21 cellular contexts compared by ENCODE assay signal in genomic region chr12:5267603-5268423, GRCh38.
"Had no signal": no experiment of that assay in that cellular context is flagged by ENCODE, and none has a peak within 500 bp of the region (broad histone marks: within the 10 kb centered on the region; RNA-seq: fewer than 3 reads in every experiment).

No MANE protein-coding gene starts in this region.

- FAIRE-seq: colon, small intestine had no signal

- H3K27me3 ChIP-seq: brain microvascular endothelial cell, gastroesophageal sphincter, heart left ventricle, stomach had no signal

- H3K4me3 ChIP-seq: dorsolateral prefrontal cortex, gastroesophageal sphincter, heart left ventricle, mucosa of descending colon, prostate gland, stomach had no signal

- DNase-seq: activated CD4-positive, alpha-beta T cell treated with anti-CD3 and anti-CD28 coated beads, Interleukin-2, amount 10 ng/mL, durations not matched to agents 24 days and 14 days; activated CD8-positive, alpha-beta T cell treated with anti-CD3 and anti-CD28 coated beads for 36 hours; activated naive CD4-positive, alpha-beta T cell treated with Interleukin-2 at 50 U/mL for 16 hours; activated naive CD8-positive, alpha-beta T cell treated with anti-CD3 and anti-CD28 coated beads, Interleukin-2, amount 10 ng/mL, durations not matched to agents 7 days and 5 days; activated T-cell treated with anti-CD3 and anti-CD28 coated beads, Interleukin-2, amount 50 U/mL, for 1 hour; brain microvascular endothelial cell; central memory CD4-positive, alpha-beta T cell; dorsolateral prefrontal cortex; heart left ventricle; mucosa of descending colon; naive B cell; right cardiac atrium; small intestine; stimulated activated CD4-positive, alpha-beta T cell treated with anti-CD3 and anti-CD28 coated beads, Interleukin-4, amount 100 ng/mL, for 1 hour; stomach; T-cell; trophoblast cell had no signal

- H3K27ac ChIP-seq: brain microvascular endothelial cell, dorsolateral prefrontal cortex, gastroesophageal sphincter, heart left ventricle, prostate gland, stomach had no signal

- ATAC-seq: activated CD8-positive, alpha-beta T cell treated with anti-CD3 and anti-CD28 coated beads for 36 hours; activated T-helper 17 cell treated with anti-CD3 and anti-CD28 coated beads, Interleukin-2, amount 50 U/mL, for 72 hours; gastroesophageal sphincter; heart left ventricle; mucosa of descending colon; right cardiac atrium; T-cell had no signal

- H3K9me3 ChIP-seq: gastroesophageal sphincter, heart left ventricle, mucosa of descending colon, prostate gland, stomach had no signal

- H3K36me3 ChIP-seq: brain microvascular endothelial cell, gastroesophageal sphincter, heart left ventricle, prostate gland, stomach had no signal

- H3K4me1 ChIP-seq: gastroesophageal sphincter, heart left ventricle, prostate gland, stomach had no signal
